23 cellular contexts compared by ENCODE assay signal in genomic region chr9:127406799-127407504, GRCh38. TPM values are rescaled to one million over a fixed set of nuclear protein-coding genes. Genes with fewer than 3 reads are reported as not detected.
DNase-seq lines count a peak whose midpoint lies in the region; ATAC-seq and TF ChIP-seq lines count a peak whose summit lies in the region.
"Had no signal": no experiment of that assay in that cellular context is flagged by ENCODE, and none has a peak within 500 bp of the region (broad histone marks: within the 10 kb centered on the region; RNA-seq: fewer than 3 reads in every experiment).

No MANE protein-coding gene starts in this region.

- H2AFZ ChIP-seq in IMR-90 (replicated peaks; ENCODE audit: low read length, poor library complexity), result peak overlapping the region; percentile 21

- H3K9ac ChIP-seq in IMR-90 (ENCODE audit: low read depth, low read length), result no peak overlapping the region

- POLR2A ChIA-PET in IMR-90 (lab: Charles Lee; ENCODE audit: unreplicated experiment), result interaction anchor here (1.2 kb wide), 1 partner anchor 10 kb away, joined by 3 read pairs; the partner anchor contains the start of gene SLC2A8

- no peak overlapping the region for H3K23ac ChIP-seq in IMR-90 (ENCODE audit: low read depth, low read length)

- H3K36me3 ChIP-seq in IMR-90 (ENCODE audit: control insufficient read depth, insufficient read depth, low read length), result peaks cover 6% of the 10 kb centered on the region; the same call in 1 of the 2 replicates
- peaks cover 0 to 38% of the 10 kb centered on the region in 2 donors for H3K36me3 ChIP-seq in adrenal gland (replicated peaks in 1 of 2)
- peaks cover 0 to 58% (median 15%) of the 10 kb centered on the region in 6 donors for H3K36me3 ChIP-seq in spleen

- intact Hi-C loops in IMR-90 (cut with micrococcal nuclease), result no loop called here
- intact Hi-C loops in adrenal gland (cut with DNase I), result no loop called here
- intact Hi-C loops in spleen (cut with DNase I; ENCODE audit: low total_unique reads), result no loop called here

- H2BK20ac ChIP-seq in IMR-90 (ENCODE audit: low read depth, low read length), result no peak overlapping the region

- no peak overlapping the region for H2BK5ac ChIP-seq in IMR-90 (ENCODE audit: low read depth, low read length, poor library complexity, severe bottlenecking)

- WGBS in IMR-90 (ENCODE audit: extremely low coverage in 2 of 2, insufficient read length in 1 of 2), 2 experiments, result 100% methylated on average over 2 of the region's 13 CpGs; no CpG with 5 or more reads in 1 of the 2 experiments
- 69 to 80% (median 78%) methylated on average over 12 to 13 of the region's 13 CpGs for WGBS in adrenal gland, 4 donors
- WGBS in spleen, 5 donors, result 89 to 94% (median 93%) methylated on average over 13 of the region's 13 CpGs

- BruUV-seq in IMR-90 (replicated peaks; lab: Mats Ljungman, UMichigan), result no TSS peak

- no peaks in the 10 kb centered on the region for H3K79me1 ChIP-seq in IMR-90 (ENCODE audit: low read depth in 1 of 2, low read length in 2 of 2)

- in situ Hi-C loops in IMR-90 (cut with MboI; ENCODE audit: low sequenced_read_pairs), result no loop called here

- H3K9me1 ChIP-seq in IMR-90 (ENCODE audit: insufficient read depth, low read length), result peaks cover 6% of the 10 kb centered on the region; the same call in 1 of the 2 replicates

- DNase-seq in IMR-90, result no peak
- DNase-seq in adrenal gland, result no peak
- DNase-seq in islet precursor cell, result peak; percentile 55
- peak; percentile 56 for DNase-seq in spleen
- DNase-seq in NCI-H2196 treated with DMSO at 0.1 percent for 48 hours (lab: John Stamatoyannopoulos, UW; ENCODE audit: unreplicated experiment), result no peak
- DNase-seq in inferior parietal cortex (ENCODE audit: extremely low spot score), result no peak
- no peak for DNase-seq in stimulated activated CD4-positive, alpha-beta T cell treated with anti-CD3 and anti-CD28 coated beads, Interleukin-1b, Interleukin-23, amount 100 ng/mL, for 48 hours
- DNase-seq: activated CD4-positive, alpha-beta memory T cell treated with anti-CD3 and anti-CD28 coated beads, Interleukin-2, amount 10 ng/mL, durations not matched to agents 7 days and 5 days; activated CD4-positive, CD25-positive, alpha-beta regulatory T cell; activated T-cell treated with anti-CD3 and anti-CD28 coated beads, Interleukin-2, amount 50 U/mL, for 1 hour; amygdala; effector CD8-positive, alpha-beta T cell; mesendoderm; naive thymus-derived CD8-positive, alpha-beta T cell; NCI-H1417 treated with DMSO at 0.1 percent for 48 hours; NCI-H2171; NCI-H69; OCI-M1; small intestine; stimulated activated CD4-positive, alpha-beta T cell treated with anti-CD3 and anti-CD28 coated beads, Interleukin-4, amount 100 ng/mL, for 1 hour; trophoblast cell had no signal

- no peak overlapping the region for H3K56ac ChIP-seq in IMR-90 (ENCODE audit: extremely low read depth, insufficient read depth, low read length)

- no peaks in the 10 kb centered on the region for H3K9me3 ChIP-seq in IMR-90 (ENCODE audit: control insufficient read depth, insufficient read depth, low read length)
- no peaks in the 10 kb centered on the region for H3K9me3 ChIP-seq in adrenal gland (replicated peaks in 1 of 3)
- no peaks in the 10 kb centered on the region for H3K9me3 ChIP-seq in spleen
- H3K9me3 ChIP-seq: esophagus muscularis mucosa, gastroesophageal sphincter had no signal

- no peak overlapping the region for H3K18ac ChIP-seq in IMR-90 (ENCODE audit: low read depth, low read length)

- CTCF ChIA-PET in IMR-90 (lab: Yijun Ruan, JAX), result no interaction called here

- H3K4me1 ChIP-seq in IMR-90 (ENCODE audit: control insufficient read depth, insufficient read depth, low read length), result no peaks in the 10 kb centered on the region
- peaks cover 0 to 15% of the 10 kb centered on the region in 2 donors for H3K4me1 ChIP-seq in adrenal gland (replicated peaks in 1 of 2)
- peaks cover 0 to 14% (median 0%) of the 10 kb centered on the region in 6 donors for H3K4me1 ChIP-seq in spleen
- H3K4me1 ChIP-seq: gastroesophageal sphincter had no signal

- H4K20me1 ChIP-seq in IMR-90 (ENCODE audit: insufficient read depth, low read length), result no peaks in the 10 kb centered on the region

- ATAC-seq in IMR-90 (ENCODE audit: low read depth), result no peak
- ATAC-seq: gastroesophageal sphincter; naive thymus-derived CD8-positive, alpha-beta T cell had no signal

- TF ChIP-seq RAD21 in IMR-90 (IDR thresholded peaks at IDR 0.05; ENCODE audit: low read length), result no peak

- H2AK9ac ChIP-seq in IMR-90 (replicated peaks; ENCODE audit: low read depth, low read length, poor library complexity), result no peak overlapping the region

- no peak overlapping the region for H2BK15ac ChIP-seq in IMR-90 (ENCODE audit: low read depth, low read length)

- H3K4me3 ChIP-seq in IMR-90 (ENCODE audit: insufficient read depth, low read depth, low read length) (no peak overlapping the region), adrenal gland (no peak overlapping the region), spleen (no peak overlapping the region)
- H3K4me3 ChIP-seq: esophagus muscularis mucosa, gastroesophageal sphincter had no signal

- no peak overlapping the region for H4K5ac ChIP-seq in IMR-90 (ENCODE audit: low read depth, low read length)

- no peak overlapping the region for H4K8ac ChIP-seq in IMR-90 (ENCODE audit: low read depth in 2 of 2, low read length in 2 of 2)

- H3K4ac ChIP-seq in IMR-90 (ENCODE audit: low read depth, low read length), result no peak overlapping the region

- no peak overlapping the region for H2AK5ac ChIP-seq in IMR-90 (ENCODE audit: low read depth, low read length)

- TF ChIP-seq CTCF in IMR-90 (conservative IDR thresholded peaks at IDR 0.05; ENCODE audit: low read depth, low read length), result no peak
- no peak for TF ChIP-seq CTCF in adrenal gland (IDR thresholded peaks at IDR 0.05)
- TF ChIP-seq CTCF in spleen (IDR thresholded peaks at IDR 0.05 in 8 of 11, conservative IDR thresholded peaks at IDR 0.05 in 3 of 11), result no peak

- H4K91ac ChIP-seq in IMR-90 (ENCODE audit: insufficient read depth, low read depth, low read length), result no peak overlapping the region

- H2BK120ac ChIP-seq in IMR-90 (ENCODE audit: low read depth, low read length), result no peak overlapping the region

- H3K27me3 ChIP-seq in IMR-90 (ENCODE audit: control insufficient read depth, insufficient read depth, low read length) (no peaks in the 10 kb centered on the region), adrenal gland (no peaks in the 10 kb centered on the region), spleen (replicated peaks in 1 of 7) (no peaks in the 10 kb centered on the region)
- H3K27me3 ChIP-seq: esophagus muscularis mucosa, gastroesophageal sphincter had no signal

- H3K27ac ChIP-seq in IMR-90 (ENCODE audit: insufficient read depth, low read length) (no peak overlapping the region), adrenal gland (peak overlapping the region in 4 of 5 donors; percentile 11 to 72 (median 54)), spleen (no peak overlapping the region)
- H3K27ac ChIP-seq: esophagus muscularis mucosa, gastroesophageal sphincter had no signal

- H3K14ac ChIP-seq in IMR-90 (replicated peaks; ENCODE audit: low read depth, low read length), result no peak overlapping the region

- TF ChIP-seq POLR2A in IMR-90 (IDR thresholded peaks at IDR 0.05; ENCODE audit: low read depth, low read length) (no peak), adrenal gland (IDR thresholded peaks at IDR 0.05) (no peak), spleen (IDR thresholded peaks at IDR 0.05) (no peak)

- dilution Hi-C loops in IMR-90 (cut with HindIII; ENCODE audit: low sequenced_read_pairs, unreplicated experiment), result no loop called here

- no peak overlapping the region for H3K4me2 ChIP-seq in IMR-90 (ENCODE audit: low read depth, low read length)

TF ChIP-seq in IMR-90, 13 proteins besides CTCF, POLR2A, EP300 and RAD21:
- TF ChIP-seq MXI1 (IDR thresholded peaks at IDR 0.05; ENCODE audit: borderline replicate concordance, low read depth, low read length), result no peak
- no peak for TF ChIP-seq FOS (IDR thresholded peaks at IDR 0.05; ENCODE audit: low read depth, low read length)
- no peak for TF ChIP-seq RCOR1 (IDR thresholded peaks at IDR 0.05; ENCODE audit: insufficient replicate concordance, low read length)
- TF ChIP-seq RFX5 (IDR thresholded peaks at IDR 0.05; ENCODE audit: low read depth, low read length), result no peak
- TF ChIP-seq MAFK (IDR thresholded peaks at IDR 0.05; ENCODE audit: low read depth, low read length), result no peak
- TF ChIP-seq SMC3 (IDR thresholded peaks at IDR 0.05; ENCODE audit: low read depth, low read length), result no peak

RNA-seq across cellular contexts. Expression of gene SLC2A8, which starts 10.0 kb away (rescaled TPM):
- total RNA-seq in IMR-90 (2012; rRNA removed) (6.4 and 9.0 TPM in 2 replicates), adrenal gland (100 to 1,000 TPM in 1 of 8 donors, 10 to 100 TPM in 7; 35.2 to 121 (median 68.6) TPM), spleen (10 to 100 TPM; 16.8 to 32.0 (median 23.0) TPM)
- polyA plus RNA-seq in IMR-90 (2012; rRNA removed) (12.0 and 13.2 TPM in 2 replicates), adrenal gland (10 to 100 TPM; 17.1 to 66.6 (median 54.1) TPM), spleen (10 to 100 TPM; 10.0 to 18.3 (median 14.5) TPM)
- polyA plus RNA-seq in IMR-90 (2012; cell fraction: cytosol; rRNA removed), result 4.0 and 12.6 TPM in 2 replicates
- polyA plus RNA-seq in IMR-90 (2012; cell fraction: nucleus; rRNA removed; ENCODE audit: low replicate concordance), result 17.6 and 48.8 TPM in 2 replicates

RNA-seq across cellular contexts. Expression of gene ZNF79, which starts 17.2 kb away (rescaled TPM):
- total RNA-seq in IMR-90 (2012; rRNA removed) (13.9 and 15.4 TPM in 2 replicates), adrenal gland (10 to 100 TPM in 7 of 8 donors, 1 to 10 TPM in 1; 9.6 to 16.5 (median 12.0) TPM), spleen (10 to 100 TPM; 10.4 to 14.7 (median 12.7) TPM)
- polyA plus RNA-seq in IMR-90 (2012; rRNA removed) (5.3 and 5.6 TPM in 2 replicates), adrenal gland (1 to 10 TPM; 5.5 to 7.5 (median 6.8) TPM), spleen (1 to 10 TPM; 2.3 to 4.1 (median 3.8) TPM)
- polyA plus RNA-seq in IMR-90 (2012; cell fraction: cytosol; rRNA removed), result 2.4 and 4.0 TPM in 2 replicates
- 9.5 and 14.4 TPM in 2 replicates for polyA plus RNA-seq in IMR-90 (2012; cell fraction: nucleus; rRNA removed; ENCODE audit: low replicate concordance)

RNA-seq across cellular contexts. Expression of gene RPL12, which starts 44.3 kb away (rescaled TPM):
- total RNA-seq in IMR-90 (2012; rRNA removed), result 1,864 and 2,290 TPM in 2 replicates
- polyA plus RNA-seq in IMR-90 (2012; rRNA removed), result 2,087 and 2,379 TPM in 2 replicates
- polyA plus RNA-seq in IMR-90 (2012; cell fraction: cytosol; rRNA removed), result 1,664 and 3,657 TPM in 2 replicates
- 762 and 905 TPM in 2 replicates for polyA plus RNA-seq in IMR-90 (2012; cell fraction: nucleus; rRNA removed; ENCODE audit: low replicate concordance)
- 1,000 to 10,000 TPM in 6 of 8 donors, 100 to 1,000 TPM in 2; 879 to 2,396 (median 1,368) TPM for total RNA-seq in adrenal gland
- polyA plus RNA-seq in adrenal gland, result 1,000 to 10,000 TPM; 1,610 to 4,212 (median 2,925) TPM
- total RNA-seq in spleen, result 1,000 to 10,000 TPM; 1,013 to 2,248 (median 1,247) TPM
- polyA plus RNA-seq in spleen, result 1,000 to 10,000 TPM; 5,054 to 9,017 (median 7,616) TPM

RNA-seq across cellular contexts. Expression of gene LRSAM1, which starts 44.4 kb away (rescaled TPM):
- 3.0 and 3.3 TPM in 2 replicates for total RNA-seq in IMR-90 (2012; rRNA removed)
- 8.0 and 9.3 TPM in 2 replicates for polyA plus RNA-seq in IMR-90 (2012; rRNA removed)
- 8.0 and 10.1 TPM in 2 replicates for polyA plus RNA-seq in IMR-90 (2012; cell fraction: cytosol; rRNA removed)
- polyA plus RNA-seq in IMR-90 (2012; cell fraction: nucleus; rRNA removed; ENCODE audit: low replicate concordance), result 29.5 and 53.3 TPM in 2 replicates
- 10 to 100 TPM; 18.3 to 31.0 (median 29.3) TPM for total RNA-seq in adrenal gland
- 10 to 100 TPM in 2 of 3 donors, 1 to 10 TPM in 1; 6.8 to 74.8 (median 36.8) TPM for polyA plus RNA-seq in adrenal gland
- total RNA-seq in spleen, result 10 to 100 TPM; 18.3 to 29.7 (median 24.5) TPM
- polyA plus RNA-seq in spleen, result 10 to 100 TPM; 13.5 to 32.1 (median 26.0) TPM

Comparison
In these comparisons a context has a peak if more than half of its experiments do, and no peak if none do; other contexts are left out.
1. DNase-seq: peak in islet precursor cell (single experiment) and spleen (single experiment); none in IMR-90 (single experiment), adrenal gland (0 of 7), NCI-H2196 treated with DMSO at 0.1 percent for 48 hours (single experiment), inferior parietal cortex (single experiment) and stimulated activated CD4-positive, alpha-beta T cell treated with anti-CD3 and anti-CD28 coated beads, Interleukin-1b, Interleukin-23, amount 100 ng/mL, for 48 hours (single experiment).
2. H3K27ac ChIP-seq: peak in adrenal gland (4 of 5); none in IMR-90 (single experiment) and spleen (0 of 8).